ENCODE assay signal across 25 cellular contexts in genomic region chr12:116506697-116507064, GRCh38. TPM values are rescaled to one million over a fixed set of nuclear protein-coding genes. Genes with fewer than 3 reads are reported as not detected.
DNase-seq lines count a peak whose midpoint lies in the region; FAIRE-seq and TF ChIP-seq lines count a peak whose summit lies in the region.
"Had no signal": no experiment of that assay in that cellular context is flagged by ENCODE, and none has a peak within 500 bp of the region (broad histone marks: within the 10 kb centered on the region; RNA-seq: fewer than 3 reads in every experiment).

No MANE protein-coding gene starts in this region.

- H3K27me3 ChIP-seq in HUES64 (ENCODE audit: insufficient read depth, low read length) (no peaks in the 10 kb centered on the region), H1 (replicated peaks in 1 of 4; ENCODE audit: control insufficient read depth in 3 of 4, extremely low read depth in 1 of 4, insufficient read depth in 3 of 4, low read length in 3 of 4) (peaks cover 0 to 4% (median 0%) of the 10 kb centered on the region in 4 experiments; a peak in 2 of 7 replicates), spleen (replicated peaks in 1 of 7) (peaks cover 0 to 11% (median 0%) of the 10 kb centered on the region in 7 donors), Karpas-422 (ENCODE audit: low read length) (no peaks in the 10 kb centered on the region)

- H4K5ac ChIP-seq in H1 (ENCODE audit: insufficient read length, low read depth, low read length): no peak overlapping the region

- no peak overlapping the region for H4K8ac ChIP-seq in H1 (ENCODE audit: extremely low read depth, insufficient read depth, low read length)

- H3K9me3 ChIP-seq in HUES64 (ENCODE audit: insufficient read depth, low read depth, low read length): no peaks in the 10 kb centered on the region
- no peaks in the 10 kb centered on the region for H3K9me3 ChIP-seq in H1 (ENCODE audit: insufficient read depth in 2 of 2, low read depth in 1 of 2, low read length in 1 of 2)
- no peaks in the 10 kb centered on the region for H3K9me3 ChIP-seq in spleen
- H3K9me3 ChIP-seq in Karpas-422 (ENCODE audit: low read length): no peaks in the 10 kb centered on the region
- H3K9me3 ChIP-seq: BLaER1 treated with 17β-estradiol and CSF1 and Interleukin-3, amounts not matched to agents 10 nM and 100 nM; heart right ventricle; left lung had no signal

- H2BK12ac ChIP-seq in H1 (ENCODE audit: low read depth, low read length): no peak overlapping the region

- H3K79me2 ChIP-seq in H1 (ENCODE audit: control insufficient read depth in 1 of 2, insufficient read depth in 2 of 2, low read length in 2 of 2) (no peaks in the 10 kb centered on the region), Karpas-422 (ENCODE audit: low read length) (no peaks in the 10 kb centered on the region)

- H4K20me1 ChIP-seq in H1 (replicated peaks in 1 of 2; ENCODE audit: control insufficient read depth in 1 of 2, insufficient read depth in 2 of 2, low read length in 2 of 2) (no peaks in the 10 kb centered on the region), Karpas-422 (ENCODE audit: insufficient read depth, low read depth, low read length) (no peaks in the 10 kb centered on the region)
- H4K20me1 ChIP-seq: BLaER1 treated with 17β-estradiol and CSF1 and Interleukin-3, amounts not matched to agents 10 nM and 100 nM had no signal

- WGBS in HUES64: 67% methylated on average over 6 of the region's 6 CpGs
- 67% methylated on average over 6 of the region's 6 CpGs; no CpG with 5 or more reads in 1 of the 2 experiments for WGBS in H1 (ENCODE audit: extremely low coverage in 1 of 2, insufficient coverage in 1 of 2, insufficient read length in 1 of 2, insufficient replicate concordance in 2 of 2, low coverage in 1 of 2, low lambda C conversion rate in 2 of 2, missing lambda C conversion rate in 1 of 2), 2 experiments
- 80 to 93% (median 86%) methylated on average over 6 of the region's 6 CpGs for WGBS in spleen, 5 donors

- CTCF ChIA-PET in H1 (lab: Charles Lee; ENCODE audit: partially characterized antibody): interaction anchor here (0.7 to 1.2 kb wide), 3 partner anchors 16 to 128 kb away, joined by 3 read pairs; no protein-coding TSS in a partner anchor

- no peak overlapping the region for H2BK5ac ChIP-seq in H1 (ENCODE audit: low read depth, low read length)

- FAIRE-seq in H1 (lab: Jason Lieb, UNC): no peak
- FAIRE-seq: H54, urothelium cell line had no signal

- 0 out of 2 replicates have a peak overlapping the region, but pooled peaks have one; percentile 73 for H3K18ac ChIP-seq in H1 (ENCODE audit: extremely low read depth, low read length)

- no peak overlapping the region for H3K14ac ChIP-seq in H1 (ENCODE audit: insufficient read length)

- TF ChIP-seq RAD21 in H1 (IDR thresholded peaks at IDR 0.05 in 1 of 2, conservative IDR thresholded peaks at IDR 0.05 in 1 of 2; ENCODE audit: low read depth in 2 of 2, low read length in 2 of 2): no peak

- H3K27ac ChIP-seq in HUES64 (ENCODE audit: low read depth, low read length): peak overlapping the region; percentile 47; the same call in 1 of the 2 replicates
- no peak overlapping the region for H3K27ac ChIP-seq in H1 (ENCODE audit: low read depth, low read length)
- no peak overlapping the region for H3K27ac ChIP-seq in spleen
- no peak overlapping the region for H3K27ac ChIP-seq in Karpas-422 (ENCODE audit: low read length)
- H3K27ac ChIP-seq: BLaER1 treated with 17β-estradiol and CSF1 and Interleukin-3, amounts not matched to agents 10 nM and 100 nM; epithelial cell of prostate; heart right ventricle; HL-60; left lung had no signal

- no peak overlapping the region for H2AK5ac ChIP-seq in H1 (ENCODE audit: low read depth, low read length)

- H3K4me3 Mint-ChIP-seq in mesothelial cell of epicardium: peak overlapping the region; percentile 41
- H3K4me3 Mint-ChIP-seq: activated naive CD4-positive, alpha-beta T cell treated with anti-CD3 and anti-CD28 coated beads, Interleukin-2, amount 50 U/mL, for 24 hours; natural killer cell treated with Interleukin-12 subunit alpha and Interleukin-12 subunit beta and Interleukin-15 and Interleukin-18, amount 100 ng/mL, for 72 hours had no signal

- H3K4me3 ChIP-seq in HUES64 (ENCODE audit: low read length) (peak overlapping the region; percentile 35), H1 (ENCODE audit: extremely low read depth in 1 of 4, insufficient read depth in 2 of 4, low read depth in 3 of 4, low read length in 4 of 4) (peak overlapping the region in 3 of 4 experiments; percentile 7 to 44 (median 23); a peak in 4 of 8 replicates), spleen (no peak overlapping the region), Karpas-422 (ENCODE audit: low read length) (no peak overlapping the region)
- H3K4me3 ChIP-seq: BLaER1 treated with 17β-estradiol and CSF1 and Interleukin-3, amounts not matched to agents 10 nM and 100 nM; heart right ventricle; left lung had no signal

- 0 out of 2 replicates have a peak overlapping the region, but pooled peaks have one; percentile 86 for H2BK20ac ChIP-seq in H1 (ENCODE audit: low read length)

- H3K4me2 ChIP-seq in H1 (ENCODE audit: insufficient read depth in 1 of 2, low read depth in 2 of 2, low read length in 2 of 2) (peak overlapping the region; percentile 50 to 63), Karpas-422 (ENCODE audit: low read depth, low read length, poor library complexity, severe bottlenecking) (no peak overlapping the region)
- H3K4me2 ChIP-seq: BLaER1 treated with 17β-estradiol and CSF1 and Interleukin-3, amounts not matched to agents 10 nM and 100 nM had no signal

- no peak for TF ChIP-seq POLR2A in H1 (IDR thresholded peaks at IDR 0.05; ENCODE audit: control extremely low read depth in 1 of 2, low read depth in 2 of 2, low read length in 2 of 2)
- TF ChIP-seq POLR2A in spleen (IDR thresholded peaks at IDR 0.05): no peak

- no peaks in the 10 kb centered on the region for H3K36me3 Mint-ChIP-seq in mesothelial cell of epicardium
- H3K36me3 Mint-ChIP-seq: activated naive CD4-positive, alpha-beta T cell treated with anti-CD3 and anti-CD28 coated beads, Interleukin-2, amount 50 U/mL, for 24 hours; IgD-negative memory B cell; natural killer cell treated with Interleukin-12 subunit alpha and Interleukin-12 subunit beta and Interleukin-15 and Interleukin-18, amount 100 ng/mL, for 72 hours had no signal

- peak overlapping the region; percentile 91 for H2BK120ac ChIP-seq in H1 (replicated peaks; ENCODE audit: low read depth, low read length)

- H3K36me3 ChIP-seq in HUES64 (ENCODE audit: insufficient read depth, low read length): no peaks in the 10 kb centered on the region
- no peaks in the 10 kb centered on the region; a peak in 1 of 8 replicates for H3K36me3 ChIP-seq in H1 (ENCODE audit: control insufficient read depth in 2 of 4, insufficient read depth in 4 of 4, low read length in 3 of 4)
- no peaks in the 10 kb centered on the region for H3K36me3 ChIP-seq in spleen
- H3K36me3 ChIP-seq in Karpas-422 (ENCODE audit: insufficient read depth, low read length): no peaks in the 10 kb centered on the region
- H3K36me3 ChIP-seq: BLaER1 treated with 17β-estradiol and CSF1 and Interleukin-3, amounts not matched to agents 10 nM and 100 nM; heart right ventricle; left lung had no signal

- H2BK15ac ChIP-seq in H1 (ENCODE audit: low read length): peak overlapping the region; percentile 61; the same call in 1 of the 2 replicates

- no peak for TF ChIP-seq EP300 in H1 (IDR thresholded peaks at IDR 0.05; ENCODE audit: borderline replicate concordance in 1 of 2, low read depth in 2 of 2, low read length in 2 of 2)

- no peak overlapping the region for H3K23ac ChIP-seq in H1 (ENCODE audit: insufficient read length)

- no peak overlapping the region for H3K27ac Mint-ChIP-seq in mesothelial cell of epicardium
- H3K27ac Mint-ChIP-seq: activated naive CD4-positive, alpha-beta T cell treated with anti-CD3 and anti-CD28 coated beads, Interleukin-2, amount 50 U/mL, for 24 hours; IgD-negative memory B cell; natural killer cell treated with Interleukin-12 subunit alpha and Interleukin-12 subunit beta and Interleukin-15 and Interleukin-18, amount 100 ng/mL, for 72 hours had no signal

- H3K9me3 Mint-ChIP-seq in mesothelial cell of epicardium: no peaks in the 10 kb centered on the region
- H3K9me3 Mint-ChIP-seq: activated naive CD4-positive, alpha-beta T cell treated with anti-CD3 and anti-CD28 coated beads, Interleukin-2, amount 50 U/mL, for 24 hours; IgD-negative memory B cell; natural killer cell treated with Interleukin-12 subunit alpha and Interleukin-12 subunit beta and Interleukin-15 and Interleukin-18, amount 100 ng/mL, for 72 hours had no signal

- no peak overlapping the region for H3K56ac ChIP-seq in H1 (replicated peaks; ENCODE audit: insufficient read length, low read depth, low read length)

- no peak overlapping the region for H3K4ac ChIP-seq in H1 (replicated peaks; ENCODE audit: insufficient read length, low read depth, low read length)

- POLR2A ChIA-PET in H1 (lab: Charles Lee; ENCODE audit: partially characterized antibody): interaction anchor here (0.6 to 3.4 kb wide), 23 partner anchors 8 to 231 kb away, joined by 3 to 16 read pairs (median 4); no protein-coding TSS in a partner anchor

- H3K9me2 ChIP-seq in Karpas-422 (replicated peaks; ENCODE audit: insufficient read depth, low read length): no peaks in the 10 kb centered on the region

- H3K9ac ChIP-seq in HUES64 (ENCODE audit: low read depth, low read length) (no peak overlapping the region), H1 (replicated peaks in 1 of 4; ENCODE audit: extremely low read depth in 1 of 4, low read depth in 3 of 4, low read length in 3 of 4) (peak overlapping the region in 3 of 4 experiments; percentile 20 to 27 (median 24); a peak in 3 of 7 replicates), Karpas-422 (ENCODE audit: low read length) (no peak overlapping the region)
- H3K9ac ChIP-seq: BLaER1 treated with 17β-estradiol and CSF1 and Interleukin-3, amounts not matched to agents 10 nM and 100 nM had no signal

- no peak for DNase-seq in H1 (ENCODE audit: low read depth in 1 of 2, low spot score in 2 of 2)
- DNase-seq in mesothelial cell of epicardium (ENCODE audit: low spot score in 2 of 2, unreplicated experiment in 2 of 2): no peak
- peak; percentile 1 for DNase-seq in spleen
- DNase-seq in Karpas-422: no peak
- no peak for DNase-seq in SHP77 treated with DMSO at 0.1 percent for 48 hours (lab: John Stamatoyannopoulos, UW)
- DNase-seq in activated T-cell treated with anti-CD3 and anti-CD28 coated beads, Interleukin-2, amount 50 U/mL, for 1 hour: no peak
- DNase-seq in RKO (ENCODE audit: low spot score): no peak
- DNase-seq: activated CD4-positive, alpha-beta T cell treated with anti-CD3 and anti-CD28 coated beads, Interleukin-2, amount 50 U/mL, for 4 hours; cerebellar nuclear complex; COR-L47; heart right ventricle; left lung; NCI-H1417 treated with DMSO at 0.1 percent for 48 hours; NCI-H2081 treated with DMSO at 0.1 percent for 48 hours; NCI-H774; T-helper 9 cell had no signal

- H3K27me3 Mint-ChIP-seq in mesothelial cell of epicardium (ENCODE audit: low read depth): peaks cover 7% of the 10 kb centered on the region

- peaks cover 4% of the 10 kb centered on the region for H3K23me2 ChIP-seq in H1 (ENCODE audit: low read depth, low read length)

- peaks cover 22% of the 10 kb centered on the region for H3K4me1 Mint-ChIP-seq in mesothelial cell of epicardium

- no peak overlapping the region for H4K91ac ChIP-seq in H1 (replicated peaks; ENCODE audit: insufficient read length, low read length)

- H2AFZ ChIP-seq in H1 (ENCODE audit: low read length) (no peak overlapping the region), Karpas-422 (ENCODE audit: low read length) (no peak overlapping the region)

- H3K4me1 ChIP-seq in HUES64 (ENCODE audit: insufficient read depth, low read length) (peaks cover 9% of the 10 kb centered on the region), H1 (replicated peaks in 1 of 4; ENCODE audit: control insufficient read depth in 3 of 4, insufficient read depth in 4 of 4, low read length in 3 of 4) (peaks cover 0 to 4% (median 1%) of the 10 kb centered on the region in 4 experiments; a peak in 5 of 7 replicates), spleen (peaks cover 4 to 20% (median 17%) of the 10 kb centered on the region in 6 donors), Karpas-422 (ENCODE audit: low read length) (peaks cover 11% of the 10 kb centered on the region)

- TF ChIP-seq CTCF in H1 (IDR thresholded peaks at IDR 0.05; ENCODE audit: control extremely low read depth in 1 of 3, insufficient read depth in 1 of 3, low read depth in 1 of 3, low read length in 3 of 3) (no peak), mesothelial cell of epicardium (IDR thresholded peaks at IDR 0.05; ENCODE audit: unreplicated experiment) (no peak), spleen (IDR thresholded peaks at IDR 0.05 in 8 of 11, conservative IDR thresholded peaks at IDR 0.05 in 3 of 11) (no peak)

- no peaks in the 10 kb centered on the region for H3K79me1 ChIP-seq in H1 (ENCODE audit: low read depth, low read length)

- intact Hi-C loops in spleen (cut with DNase I; ENCODE audit: low total_unique reads): no loop called here

RNA-seq across cellular contexts. Expression of gene MAP1LC3B2, which starts 52.5 kb away (rescaled TPM):
- 1.00 TPM for polyA plus RNA-seq in HUES64 (2013, experiment 1 of 2)
- 1.5 TPM for polyA plus RNA-seq in HUES64 (2013, experiment 2 of 2)
- 1.3 and 1.5 TPM in 2 replicates for total RNA-seq in H1 (2021; fragmentation: NEBNext Ultra II Directional; extraction: Animal tissue kit (Norgen Biotek cat#: 25700))
- polyA plus RNA-seq in H1 (2011; rRNA removed) (0.39 TPM in 2 replicates), spleen (1 to 10 TPM in 2 of 3 donors, under 1 TPM in 1; 0.86 to 1.4 (median 1.2) TPM)
- polyA plus RNA-seq in H1 (2011; cell fraction: cytosol; rRNA removed): 0.93 TPM
- 2.5 TPM for polyA plus RNA-seq in H1 (2011; cell fraction: nucleus; rRNA removed)
- 3.1 to 5.2 TPM (median 3.9 TPM) in 4 replicates for polyA plus RNA-seq in H1 (2012, experiment 1 of 2)
- polyA plus RNA-seq in H1 (2012, experiment 2 of 2): not detected
- polyA plus RNA-seq in H1 (2013, experiment 1 of 2): 0.28 TPM
- polyA plus RNA-seq in H1 (2013, experiment 2 of 2): 0.22 TPM
- 0.73 and 2.6 TPM in 2 replicates for polyA minus RNA-seq in H1 (2011; rRNA and poly(A)+ RNA removed)
- polyA minus RNA-seq in H1 (2011; cell fraction: cytosol; rRNA and poly(A)+ RNA removed): not detected
- 2.1 TPM for polyA minus RNA-seq in H1 (2011; cell fraction: nucleus; rRNA and poly(A)+ RNA removed)
- total RNA-seq in mesothelial cell of epicardium (4.5 to 7.1 TPM (median 5.4 TPM) in 3 replicates), spleen (1 to 10 TPM; 1.4 to 3.0 (median 2.1) TPM)
- 0.32 and 0.71 TPM in 2 replicates for total RNA-seq in Karpas-422 (2014; rRNA removed; shearing (Covaris generic); ENCODE audit: low replicate concordance)

Comparison
In these comparisons a context has a peak if more than half of its experiments do, and no peak if none do; other contexts are left out.
1. H3K4me3 ChIP-seq: peak in HUES64 (single experiment) and H1 (3 of 4); none in spleen (0 of 8) and Karpas-422 (single experiment).
2. H3K9ac ChIP-seq: peak in H1 (3 of 4); none in HUES64 (single experiment) and Karpas-422 (single experiment).